9 cellular contexts compared by ENCODE assay signal in the genomic region with DNA sequence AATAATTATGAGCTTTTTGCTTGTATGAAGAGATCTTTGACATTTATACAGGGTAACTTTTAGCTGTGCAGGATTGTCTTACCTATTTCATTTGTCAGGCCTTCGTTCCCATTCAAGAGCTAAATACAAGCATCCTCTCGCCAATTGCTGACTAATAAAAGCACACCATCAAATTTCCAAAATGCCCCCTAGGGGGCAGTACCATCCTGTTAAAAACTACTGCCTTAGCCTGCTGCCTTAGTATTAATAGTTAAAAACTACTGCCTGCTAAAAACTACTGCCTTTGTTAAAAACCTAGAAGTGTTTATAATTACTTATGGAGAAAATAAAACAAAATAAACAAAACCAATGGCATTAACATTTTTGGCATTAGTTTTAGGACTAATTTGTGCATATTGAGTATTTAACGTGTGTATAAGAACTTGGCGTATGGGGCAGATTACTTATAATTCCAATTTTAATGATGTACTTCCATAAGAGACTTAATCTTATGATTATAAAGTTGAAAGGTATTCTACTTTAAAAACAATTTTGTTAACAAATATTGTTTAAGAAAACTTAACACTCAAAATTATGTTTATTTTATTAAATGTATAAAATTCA. TPM values are rescaled to one million over a fixed set of nuclear protein-coding genes. Genes with fewer than 3 reads are reported as not detected.
A peak's percentile ranks its signal among the peaks of the same experiment; 100 is the strongest.
DNase-seq lines count a peak whose midpoint lies in the region; ATAC-seq and TF ChIP-seq lines count a peak whose summit lies in the region.
"Had no signal": no experiment of that assay in that cellular context is flagged by ENCODE, and none has a peak within 500 bp of the region (broad histone marks: within the 10 kb centered on the region; RNA-seq: fewer than 3 reads in every experiment).

No MANE protein-coding gene starts in this region.

- H3K9me3 ChIP-seq in endodermal cell (ENCODE audit: control insufficient read depth, low read length) (peaks cover 15% of the 10 kb centered on the region), upper lobe of right lung (no peaks in the 10 kb centered on the region)

- peak; percentile 49 for DNase-seq in DMS153 (lab: John Stamatoyannopoulos, UW)
- DNase-seq in HFFc6: peak; percentile 61
- DNase-seq in NCI-H524 (lab: John Stamatoyannopoulos, UW): peak; percentile 86 to 92
- DNase-seq in activated CD4-positive, alpha-beta T cell treated with anti-CD3 and anti-CD28 coated beads for 48 hours: peak; percentile 73
- peak; percentile 84 for DNase-seq in endodermal cell
- DNase-seq in upper lobe of right lung: no peak

- H3K27me3 ChIP-seq in endodermal cell (ENCODE audit: control insufficient read depth, insufficient read depth, low read length, poor library complexity, severe bottlenecking): no peaks in the 10 kb centered on the region
- no peaks in the 10 kb centered on the region for H3K27me3 ChIP-seq in upper lobe of right lung

- H3K36me3 Mint-ChIP-seq in HFFc6 (ENCODE audit: low read depth) (peaks cover 10% of the 10 kb centered on the region), endodermal cell (ENCODE audit: low read depth) (no peaks in the 10 kb centered on the region), nephron (ENCODE audit: low read depth) (no peaks in the 10 kb centered on the region)

- H3K4me1 Mint-ChIP-seq in HFFc6 (ENCODE audit: low read depth) (peaks cover 23% of the 10 kb centered on the region), endodermal cell (peaks cover 5% of the 10 kb centered on the region), nephron (peaks cover 12% of the 10 kb centered on the region)

- H3K27me3 Mint-ChIP-seq in HFFc6 (ENCODE audit: insufficient read depth) (peaks cover 4% of the 10 kb centered on the region; the same call in 1 of the 2 replicates), endodermal cell (ENCODE audit: insufficient read depth) (peaks cover 6% of the 10 kb centered on the region), nephron (ENCODE audit: low read depth) (peaks cover 17% of the 10 kb centered on the region)

- 17 to 41% methylated on average over 1 to 3 of the region's 4 CpGs for WGBS in endodermal cell (ENCODE audit: insufficient coverage in 1 of 2, insufficient read length in 1 of 2), 2 experiments

- ATAC-seq in upper lobe of right lung (peak; percentile 47), HG02588 (IDR thresholded peaks at IDR 0.05; ENCODE audit: unreplicated experiment) (no peak)

- TF ChIP-seq CTCF in HFFc6 (IDR thresholded peaks at IDR 0.05) (peak; percentile 95), endodermal cell (conservative IDR thresholded peaks at IDR 0.05) (peak; percentile 95), nephron (IDR thresholded peaks at IDR 0.05; ENCODE audit: unreplicated experiment in 3 of 3) (peak; percentile 79 to 81 (median 80)), upper lobe of right lung (IDR thresholded peaks at IDR 0.05) (peak; percentile 85)

- H3K4me1 ChIP-seq in endodermal cell (ENCODE audit: control insufficient read depth, insufficient read depth, low read length): no peaks in the 10 kb centered on the region
- H3K4me1 ChIP-seq in upper lobe of right lung: peaks cover 8% of the 10 kb centered on the region

- H3K27ac Mint-ChIP-seq in HFFc6 (no peak overlapping the region), endodermal cell (no peak overlapping the region), nephron (no peak overlapping the region)
- H3K27ac Mint-ChIP-seq: activated naive CD4-positive, alpha-beta T cell treated with anti-CD3 and anti-CD28 coated beads, Interleukin-2, amount 50 U/mL, for 72 hours had no signal

- H3K9me3 Mint-ChIP-seq in HFFc6 (peaks cover 10% of the 10 kb centered on the region; the same call in 1 of the 2 replicates), endodermal cell (peaks cover 15% of the 10 kb centered on the region), nephron (peaks cover 13% of the 10 kb centered on the region)

- H3K4me3 Mint-ChIP-seq in HFFc6 (no peak overlapping the region), endodermal cell (no peak overlapping the region), nephron (peak overlapping the region; percentile 13 to 62 (median 54))

- H3K27ac ChIP-seq in endodermal cell (ENCODE audit: low read depth, low read length): no peak overlapping the region
- H3K27ac ChIP-seq in upper lobe of right lung: no peak overlapping the region

- H3K9ac ChIP-seq in endodermal cell (ENCODE audit: extremely low read depth, low read length, poor library complexity, severe bottlenecking): no peak overlapping the region

- intact Hi-C loops in upper lobe of right lung (cut with DNase I): no loop called here

- H3K4me3 ChIP-seq in endodermal cell (ENCODE audit: low read length): no peak overlapping the region
- H3K4me3 ChIP-seq in upper lobe of right lung: no peak overlapping the region

- H3K36me3 ChIP-seq in endodermal cell (ENCODE audit: control insufficient read depth, insufficient read depth, low read length): no peaks in the 10 kb centered on the region
- no peaks in the 10 kb centered on the region for H3K36me3 ChIP-seq in upper lobe of right lung

RNA-seq across cellular contexts. Expression of gene IFI27L2, which starts 3.0 kb away (rescaled TPM):
- 100 to 1,000 TPM; 150 to 180 (median 171) TPM for total RNA-seq in HFFc6 (2021; fragmentation: NEBNext Ultra II Directional; extraction: Animal tissue kit (Norgen Biotek cat#: 25700))
- total RNA-seq in endodermal cell (10 to 100 TPM; 36.0 to 43.7 TPM), upper lobe of right lung (32.4 TPM)
- 59.6 TPM for polyA plus RNA-seq in endodermal cell (2013, experiment 1 of 2)
- polyA plus RNA-seq in endodermal cell (2013, experiment 2 of 2): 46.0 TPM

RNA-seq across cellular contexts. Expression of gene IFI27, which starts 21.9 kb away (rescaled TPM):
- total RNA-seq in HFFc6 (2021; fragmentation: NEBNext Ultra II Directional; extraction: Animal tissue kit (Norgen Biotek cat#: 25700)): under 1 TPM in 2 of 6 experiments, not detected in 4; 0.29 to 0.46 TPM
- total RNA-seq in endodermal cell (1 to 10 TPM; 1.9 to 9.0 TPM), upper lobe of right lung (312 TPM)
- 4.2 TPM for polyA plus RNA-seq in endodermal cell (2013, experiment 1 of 2)
- polyA plus RNA-seq in endodermal cell (2013, experiment 2 of 2): 2.6 TPM

RNA-seq across cellular contexts. Expression of gene PPP4R4, which starts 41.7 kb away (rescaled TPM):
- under 1 TPM in 2 of 6 experiments, not detected in 4; 0.05 to 0.14 TPM for total RNA-seq in HFFc6 (2021; fragmentation: NEBNext Ultra II Directional; extraction: Animal tissue kit (Norgen Biotek cat#: 25700))
- 1 to 10 TPM; 4.6 to 8.4 TPM for total RNA-seq in endodermal cell
- polyA plus RNA-seq in endodermal cell (2013, experiment 1 of 2): 5.2 TPM
- 4.4 TPM for polyA plus RNA-seq in endodermal cell (2013, experiment 2 of 2)
- total RNA-seq in upper lobe of right lung: 2.2 TPM

RNA-seq across cellular contexts. Expression of gene IFI27L1, which starts 51.3 kb away (rescaled TPM):
- 10 to 100 TPM; 22.3 to 28.2 (median 23.7) TPM for total RNA-seq in HFFc6 (2021; fragmentation: NEBNext Ultra II Directional; extraction: Animal tissue kit (Norgen Biotek cat#: 25700))
- total RNA-seq in endodermal cell (10 to 100 TPM; 40.0 to 47.2 TPM), upper lobe of right lung (15.2 TPM)
- polyA plus RNA-seq in endodermal cell (2013, experiment 1 of 2): 25.0 TPM
- 20.8 TPM for polyA plus RNA-seq in endodermal cell (2013, experiment 2 of 2)

RNA-seq across cellular contexts. Expression of gene DDX24, which starts 51.4 kb away (rescaled TPM):
- total RNA-seq in HFFc6 (2021; fragmentation: NEBNext Ultra II Directional; extraction: Animal tissue kit (Norgen Biotek cat#: 25700)): 100 to 1,000 TPM; 167 to 191 (median 187) TPM
- total RNA-seq in endodermal cell (100 to 1,000 TPM; 131 to 137 TPM), upper lobe of right lung (191 TPM)
- polyA plus RNA-seq in endodermal cell (2013, experiment 1 of 2): 151 TPM
- polyA plus RNA-seq in endodermal cell (2013, experiment 2 of 2): 146 TPM

Comparison
In these comparisons a context has a peak if more than half of its experiments do, and no peak if none do; other contexts are left out.
1. H3K4me3 Mint-ChIP-seq: peak in nephron (3 of 3); none in HFFc6 (single experiment) and endodermal cell (single experiment).
2. RNA of gene IFI27, which starts 21.9 kb away (total RNA-seq): 312 TPM in upper lobe of right lung (single experiment); 1.9 to 9.0 TPM in endodermal cell and 0.29 to 0.46 TPM in HFFc6; every median in the first group is over 10 times any median in the second.
3. Peak in every context shown above with its lines, with median percentiles within 50 percentile points of each other: CTCF ChIP-seq.